ENCODE assay signal across 8 cellular contexts in the genomic region with DNA sequence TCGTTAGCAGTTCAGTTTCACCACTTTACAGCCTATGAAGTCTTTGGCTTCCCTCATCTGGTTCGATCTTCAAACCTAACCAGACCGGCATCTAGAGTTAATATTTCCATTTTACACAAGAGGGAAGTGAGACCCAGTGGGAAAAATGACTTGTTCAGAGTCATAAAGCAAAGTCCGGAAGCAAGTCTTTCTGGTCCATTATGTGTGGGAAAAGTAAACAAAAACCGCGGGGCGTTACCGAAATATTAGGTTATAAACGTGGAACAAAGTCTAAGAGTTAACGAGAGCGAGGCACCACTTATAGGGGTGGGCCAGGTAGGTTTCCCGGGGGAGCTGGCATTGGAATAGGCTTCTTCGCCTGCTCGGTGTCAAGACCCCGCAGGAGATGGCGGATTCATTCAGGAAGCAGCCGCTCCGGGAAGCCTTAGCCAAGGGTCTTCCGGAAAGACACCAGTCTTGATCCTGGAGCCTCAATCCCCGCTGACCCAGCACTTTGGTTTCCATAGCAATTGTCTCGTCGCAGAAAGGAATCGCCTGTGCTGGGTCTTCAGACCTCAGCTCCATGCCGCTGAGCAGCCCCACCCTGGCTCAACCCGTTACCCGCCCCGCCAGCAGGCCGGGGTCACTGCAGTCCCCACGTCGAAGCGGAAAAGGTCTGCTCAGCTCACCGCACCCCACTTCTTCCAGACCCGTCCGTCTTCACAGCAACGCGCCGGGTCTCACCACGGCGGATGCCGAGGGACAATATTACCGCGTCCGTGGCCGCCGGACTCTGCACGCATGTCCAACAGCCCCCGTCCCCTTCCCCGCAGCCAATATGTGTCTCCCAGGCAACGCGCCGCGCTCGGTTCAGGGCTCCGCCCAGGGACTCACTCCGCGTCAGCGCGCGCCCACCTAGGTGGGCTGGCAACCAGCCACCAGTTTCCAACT. TPM values are rescaled to one million over a fixed set of nuclear protein-coding genes. Genes with fewer than 3 reads are reported as not detected.
A peak's percentile ranks its signal among the peaks of the same experiment; 100 is the strongest.
DNase-seq lines count a peak whose midpoint lies in the region; ATAC-seq, FAIRE-seq and TF ChIP-seq lines count a peak whose summit lies in the region.

A gene (plus strand): TSS at position 872 of the 930 bp plus-strand sequence. CDS start 82 bp downstream, outside the sequence.

- H3K4me3 Mint-ChIP-seq in activated CD8-positive, alpha-beta T cell treated with anti-CD3 and anti-CD28 coated beads, Interleukin-2, amount 10 ng/mL, durations not matched to agents 7 days and 5 days: peak within 1 kb of the TSS; percentile 82
- peak within 1 kb of the TSS; percentile 88 to 91 (median 90) for H3K4me3 Mint-ChIP-seq in nephron

- peak; percentile 48 for DNase-seq in GM12891 (ENCODE audit: insufficient read length, low spot score)
- peak; percentile 43 for DNase-seq in HTR-8/SVneo (ENCODE audit: insufficient read length, low spot score)
- DNase-seq in activated CD8-positive, alpha-beta T cell treated with anti-CD3 and anti-CD28 coated beads, Interleukin-2, amount 10 ng/mL, durations not matched to agents 7 days and 5 days: peak; percentile 33
- DNase-seq in fibroblast of lung (ENCODE audit: low read depth in 2 of 2): peak; percentile 17 to 51
- DNase-seq in NCI-H2171 (lab: John Stamatoyannopoulos, UW): no peak
- no peak for DNase-seq in NCI-H1105 treated with DMSO at 0.1 percent for 48 hours (lab: John Stamatoyannopoulos, UW)
- no peak for DNase-seq in SHP77 (lab: John Stamatoyannopoulos, UW)

- H3K27me3 ChIP-seq in fibroblast of lung (ENCODE audit: control insufficient read depth, insufficient read depth, low read length): peaks cover 5% of the 10 kb centered on the region

- peak; percentile 64 for ATAC-seq in activated CD8-positive, alpha-beta T cell treated with anti-CD3 and anti-CD28 coated beads, Interleukin-2, amount 10 ng/mL, durations not matched to agents 7 days and 5 days

- peak within 1 kb of the TSS; percentile 83 for H3K4me2 ChIP-seq in fibroblast of lung (ENCODE audit: extremely low read depth, insufficient read depth, low read length)

- TF ChIP-seq CTCF in fibroblast of lung (conservative IDR thresholded peaks at IDR 0.05 in 1 of 2, IDR thresholded peaks at IDR 0.05 in 1 of 2; ENCODE audit: low read depth in 1 of 2, low read length in 2 of 2) (no peak), nephron (IDR thresholded peaks at IDR 0.05; ENCODE audit: unreplicated experiment in 3 of 3) (no peak)

- no peaks in the 10 kb centered on the region for H3K36me3 Mint-ChIP-seq in activated CD8-positive, alpha-beta T cell treated with anti-CD3 and anti-CD28 coated beads, Interleukin-2, amount 10 ng/mL, durations not matched to agents 7 days and 5 days (ENCODE audit: low read depth)
- H3K36me3 Mint-ChIP-seq in nephron (ENCODE audit: low read depth): no peaks in the 10 kb centered on the region

- peak; percentile 82 for FAIRE-seq in GM12891 (lab: Jason Lieb, UNC)
- peak; percentile 57 for FAIRE-seq in HTR-8/SVneo (lab: Jason Lieb, UNC)

- H3K4me1 Mint-ChIP-seq in activated CD8-positive, alpha-beta T cell treated with anti-CD3 and anti-CD28 coated beads, Interleukin-2, amount 10 ng/mL, durations not matched to agents 7 days and 5 days (ENCODE audit: low read depth): peaks cover 25% of the 10 kb centered on the region
- peaks cover 7% of the 10 kb centered on the region for H3K4me1 Mint-ChIP-seq in nephron

- no peaks in the 10 kb centered on the region for H4K20me1 ChIP-seq in fibroblast of lung (ENCODE audit: control insufficient read depth, extremely low read depth, insufficient read depth, low read length)

- peak within 1 kb of the TSS; percentile 42 for H3K9ac ChIP-seq in fibroblast of lung (ENCODE audit: insufficient read depth, low read length)

- H3K4me1 ChIP-seq in fibroblast of lung (ENCODE audit: control insufficient read depth, extremely low read depth, insufficient read depth, low read length): peaks cover 3% of the 10 kb centered on the region

- H3K79me2 ChIP-seq in fibroblast of lung (ENCODE audit: control insufficient read depth, insufficient read depth, low read length): no peaks in the 10 kb centered on the region

- H3K9me3 Mint-ChIP-seq in activated CD8-positive, alpha-beta T cell treated with anti-CD3 and anti-CD28 coated beads, Interleukin-2, amount 10 ng/mL, durations not matched to agents 7 days and 5 days (ENCODE audit: insufficient read depth): no peaks in the 10 kb centered on the region
- peaks cover 4% of the 10 kb centered on the region for H3K9me3 Mint-ChIP-seq in nephron

- POLR2A ChIA-PET in activated CD8-positive, alpha-beta T cell treated with anti-CD3 and anti-CD28 coated beads, Interleukin-2, amount 10 ng/mL, durations not matched to agents 7 days and 5 days (lab: Charles Lee): interaction anchor here (0.5 kb wide), 1 partner anchor 485 kb away, joined by 5 read pairs; no protein-coding TSS in a partner anchor

- H2AFZ ChIP-seq in fibroblast of lung (ENCODE audit: low read length): peak within 1 kb of the TSS; percentile 96

- CTCF ChIA-PET in activated CD8-positive, alpha-beta T cell treated with anti-CD3 and anti-CD28 coated beads, Interleukin-2, amount 10 ng/mL, durations not matched to agents 7 days and 5 days (lab: Charles Lee): interaction anchor here (0.9 to 5.9 kb wide), 4 partner anchors 47 to 343 kb away, joined by 4 to 50 read pairs (median 6); a partner anchor contains a TSS

- H3K27ac Mint-ChIP-seq in activated CD8-positive, alpha-beta T cell treated with anti-CD3 and anti-CD28 coated beads, Interleukin-2, amount 10 ng/mL, durations not matched to agents 7 days and 5 days: peak within 1 kb of the TSS; percentile 42
- H3K27ac Mint-ChIP-seq in nephron: no peak within 1 kb of the TSS

- peaks cover 34% of the 10 kb centered on the region for H3K27me3 Mint-ChIP-seq in activated CD8-positive, alpha-beta T cell treated with anti-CD3 and anti-CD28 coated beads, Interleukin-2, amount 10 ng/mL, durations not matched to agents 7 days and 5 days (ENCODE audit: low read depth)
- H3K27me3 Mint-ChIP-seq in nephron (ENCODE audit: low read depth): peaks cover 43% of the 10 kb centered on the region

- no peak for TF ChIP-seq POLR2A in GM12891 (IDR thresholded peaks at IDR 0.05; ENCODE audit: low read depth, low read length)

- no peaks in the 10 kb centered on the region for H3K36me3 ChIP-seq in fibroblast of lung (ENCODE audit: control insufficient read depth, insufficient read depth, low read length)

- H3K27ac ChIP-seq in fibroblast of lung (ENCODE audit: insufficient read depth, low read length): no peak within 1 kb of the TSS

- peak within 1 kb of the TSS; percentile 57 to 73 (median 65) for H3K4me3 ChIP-seq in fibroblast of lung (replicated peaks in 1 of 4; ENCODE audit: control extremely low read depth in 1 of 4, insufficient read depth in 1 of 4, low read depth in 3 of 4, low read length in 4 of 4)

- H3K9me3 ChIP-seq in fibroblast of lung (ENCODE audit: control insufficient read depth, insufficient read depth, low read depth, low read length): no peaks in the 10 kb centered on the region

TF ChIP-seq in GM12891, 5 proteins besides CTCF, POLR2A, EP300 and RAD21:
- TF ChIP-seq SPI1 (IDR thresholded peaks at IDR 0.05; ENCODE audit: low read depth, low read length) (peak; percentile 73), TAF1 (IDR thresholded peaks at IDR 0.05; ENCODE audit: low read depth, low read length) (no peak)

RNA-seq across cellular contexts. Expression of the gene that starts here (rescaled TPM):
- not detected for polyA plus RNA-seq in GM12891 (2012; ENCODE audit: low read depth, missing spikeins)
- total RNA-seq in activated CD8-positive, alpha-beta T cell treated with anti-CD3 and anti-CD28 coated beads, Interleukin-2, amount 10 ng/mL, durations not matched to agents 7 days and 5 days: not detected
- not detected in 2 replicates for total RNA-seq in fibroblast of lung
- not detected in 2 replicates for polyA plus RNA-seq in fibroblast of lung
- not detected in 2 replicates for polyA plus RNA-seq in fibroblast of lung (2012)
- polyA minus RNA-seq in fibroblast of lung (ENCODE audit: low replicate concordance): not detected in 2 replicates

Comparison
In these comparisons a context has a peak if more than half of its experiments do, and no peak if none do; other contexts are left out.
1. Peak in DNase-seq and ATAC-seq in activated CD8-positive, alpha-beta T cell treated with anti-CD3 and anti-CD28 coated beads, Interleukin-2, amount 10 ng/mL, durations not matched to agents 7 days and 5 days; RNA of the gene not detected or under 1 TPM.
2. Peak in DNase-seq, H3K4me3 ChIP-seq, H3K9ac ChIP-seq and H3K4me2 ChIP-seq in fibroblast of lung; RNA of the gene not detected or under 1 TPM.
3. DNase-seq: peak in GM12891 (single experiment) and HTR-8/SVneo (single experiment); none in NCI-H2171 (single experiment), NCI-H1105 treated with DMSO at 0.1 percent for 48 hours (single experiment) and SHP77 (0 of 2).